In genomic region chr12:105705765-105706164, GRCh38 we compare ENCODE assay signal across 8 cellular contexts.
DNase-seq lines count a peak whose midpoint lies in the region; ATAC-seq and TF ChIP-seq lines count a peak whose summit lies in the region.

No MANE protein-coding gene starts in this region.

- WGBS in body of pancreas, 2 donors = 24 to 26% methylated on average over 7 of the region's 7 CpGs
- 33 to 37% methylated on average over 7 of the region's 7 CpGs for WGBS in testis, 2 donors

- no peaks in the 10 kb centered on the region for H3K27me3 ChIP-seq in GM06990 (replicated peaks; ENCODE audit: control insufficient read depth, insufficient read depth, low read length)
- H3K27me3 ChIP-seq in body of pancreas = no peaks in the 10 kb centered on the region
- no peaks in the 10 kb centered on the region for H3K27me3 ChIP-seq in testis

- TF ChIP-seq CTCF in 22Rv1 (IDR thresholded peaks at IDR 0.05) (peak; percentile 97), GM06990 (IDR thresholded peaks at IDR 0.05; ENCODE audit: insufficient read depth, low read length, poor library complexity, severe bottlenecking) (peak; percentile 81), body of pancreas (IDR thresholded peaks at IDR 0.05) (peak; percentile 39 to 68 (median 66)), testis (IDR thresholded peaks at IDR 0.05) (peak; percentile 63 to 74 (median 71))

- ATAC-seq in body of pancreas = peak; percentile 45
- no peak for ATAC-seq in HG03439 (IDR thresholded peaks at IDR 0.05; ENCODE audit: unreplicated experiment)

- intact Hi-C loops in body of pancreas (cut with DNase I) (loop anchor here (10.0 kb wide), 1 partner anchor 449 kb away; no protein-coding TSS in a partner anchor), testis (cut with DNase I; ENCODE audit: low total_unique reads) (no loop called here)

- H3K4me3 ChIP-seq in GM06990 (replicated peaks; ENCODE audit: low read depth, low read length) = no peak overlapping the region
- no peak overlapping the region for H3K4me3 ChIP-seq in body of pancreas
- H3K4me3 ChIP-seq in testis = no peak overlapping the region

- no peaks in the 10 kb centered on the region for H3K9me3 ChIP-seq in body of pancreas
- no peaks in the 10 kb centered on the region for H3K9me3 ChIP-seq in testis

- no peaks in the 10 kb centered on the region for H3K36me3 ChIP-seq in GM06990 (ENCODE audit: control insufficient read depth, insufficient read depth, low read length)
- H3K36me3 ChIP-seq in body of pancreas (replicated peaks in 1 of 2; ENCODE audit: insufficient read depth in 1 of 2, low read depth in 2 of 2) = no peaks in the 10 kb centered on the region
- no peaks in the 10 kb centered on the region for H3K36me3 ChIP-seq in testis (ENCODE audit: low read depth, missing control alignments)

- H3K4me1 ChIP-seq in body of pancreas (no peaks in the 10 kb centered on the region), testis (no peaks in the 10 kb centered on the region)

- TF ChIP-seq POLR2A in body of pancreas (IDR thresholded peaks at IDR 0.05) (no peak), testis (IDR thresholded peaks at IDR 0.05) (no peak)

- DNase-seq in GM06990 (ENCODE audit: extremely low read depth, insufficient read length) (no peak), NCI-H2196 treated with DMSO at 0.1 percent for 48 hours (lab: John Stamatoyannopoulos, UW; ENCODE audit: unreplicated experiment) (peak; percentile 67), body of pancreas (peak; percentile 56 to 65 (median 58)), inferior parietal cortex (ENCODE audit: extremely low spot score) (peak; percentile 76), testis (peak; percentile 73), GF-D8 (lab: John Stamatoyannopoulos, UW) (no peak)

- H3K27ac ChIP-seq in 22Rv1 (no peak overlapping the region), body of pancreas (no peak overlapping the region), testis (no peak overlapping the region)

Comparison
In these comparisons a context has a peak if more than half of its experiments do, and no peak if none do; other contexts are left out.
1. DNase-seq: peak in NCI-H2196 treated with DMSO at 0.1 percent for 48 hours (single experiment), body of pancreas (4 of 4), inferior parietal cortex (single experiment) and testis (single experiment); none in GM06990 (single experiment) and GF-D8 (single experiment).
2. Peak in every context shown above with its lines, with median percentiles within 50 percentile points of each other: CTCF ChIP-seq.